In the genomic region with DNA sequence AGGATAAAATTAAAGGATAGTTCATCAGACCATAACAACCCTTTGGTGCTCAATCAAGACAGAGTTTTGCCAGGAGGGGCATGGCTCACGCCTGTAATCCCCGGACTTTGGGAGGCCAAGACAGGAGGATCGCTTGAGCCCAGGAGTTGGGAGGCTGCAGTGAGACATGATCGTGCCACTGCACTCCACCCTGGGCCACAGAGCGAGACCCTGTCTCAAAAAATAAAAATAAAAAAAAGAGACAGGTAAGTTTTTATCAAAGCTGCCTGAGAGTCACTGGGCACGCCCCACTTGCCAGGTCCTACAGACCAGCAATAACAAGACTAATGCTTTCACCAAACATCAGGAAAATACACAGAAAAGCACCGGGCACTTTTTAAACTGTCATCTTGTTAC, we compare ENCODE assay signal across 1 cellular context.
TF ChIP-seq lines count a peak whose summit lies in the region.

No MANE protein-coding gene starts in this region.

TF ChIP-seq in SK-N-SH, 30 proteins besides CTCF, POLR2A, EP300 and RAD21 (continued from another document):
- TF ChIP-seq SMC3 (IDR thresholded peaks at IDR 0.05; ENCODE audit: low read depth, low read length), result no peak
- no peak for TF ChIP-seq JUND (IDR thresholded peaks at IDR 0.05)
- no peak for TF ChIP-seq CHD2 (IDR thresholded peaks at IDR 0.05; ENCODE audit: low read length, partially characterized antibody)
- TF ChIP-seq NFIC (IDR thresholded peaks at IDR 0.05; ENCODE audit: borderline replicate concordance), result no peak
